In genomic region chr22:21672107-21672629, GRCh38 we compare ENCODE assay signal across 1 cellular context.
TF ChIP-seq lines count a peak whose summit lies in the region.

No MANE protein-coding gene starts in this region.

TF ChIP-seq in K562, 482 proteins besides CTCF, POLR2A, EP300 and RAD21 (continued from another document):
- TF ChIP-seq YY1 (IDR thresholded peaks at IDR 0.05; ENCODE audit: borderline replicate concordance in 1 of 3, control insufficient read depth in 1 of 3, extremely low read depth in 1 of 3, insufficient read depth in 3 of 3, insufficient read length in 1 of 3, insufficient replicate concordance in 2 of 3, low read depth in 1 of 3, low read length in 2 of 3) (no peak), GTF2E2 (tag; IDR thresholded peaks at IDR 0.05) (no peak), CBX8 (IDR thresholded peaks at IDR 0.05; ENCODE audit: borderline replicate concordance, extremely low read depth, low read depth, low read length, poor library complexity, severe bottlenecking) (no peak), SMAD1 (IDR thresholded peaks at IDR 0.05; ENCODE audit: low read depth, low read length, partially characterized antibody) (no peak), BACH1 (tag; IDR thresholded peaks at IDR 0.05) (no peak), CBX2 (IDR thresholded peaks at IDR 0.05; ENCODE audit: insufficient read depth, low read length, poor library complexity, severe bottlenecking) (no peak), SMARCC2 (IDR thresholded peaks at IDR 0.05; ENCODE audit: low read depth) (no peak), U2AF2 (optimal IDR thresholded peaks at IDR 0.05; ENCODE audit: low read depth, low read length) (no peak), KDM4B (IDR thresholded peaks at IDR 0.05; ENCODE audit: borderline replicate concordance in 2 of 2, low read depth in 1 of 2) (no peak), ZNF830 (CRISPR knock-in tag; IDR thresholded peaks at IDR 0.05) (no peak), BRF1 (IDR thresholded peaks at IDR 0.05; ENCODE audit: borderline replicate concordance, extremely low read depth, insufficient read length) (no peak), BHLHE40 (IDR thresholded peaks at IDR 0.05; ENCODE audit: low read length) (0 out of 2 replicates have a peak, but pooled peaks have one; percentile 14), ZBTB26 (CRISPR knock-in tag; IDR thresholded peaks at IDR 0.05) (no peak), RERE (CRISPR knock-in tag; IDR thresholded peaks at IDR 0.05; ENCODE audit: borderline replicate concordance) (no peak), GTF2F1 (IDR thresholded peaks at IDR 0.05; ENCODE audit: low read depth, low read length) (no peak), STAT6 (CRISPR knock-in tag; IDR thresholded peaks at IDR 0.05) (no peak), KLF6 (CRISPR knock-in tag; IDR thresholded peaks at IDR 0.05; ENCODE audit: borderline replicate concordance) (no peak), ILK (tag; IDR thresholded peaks at IDR 0.05; ENCODE audit: borderline replicate concordance, low read depth) (no peak), E2F3 (CRISPR knock-in tag; IDR thresholded peaks at IDR 0.05) (no peak), DACH1 (IDR thresholded peaks at IDR 0.05; ENCODE audit: partially characterized antibody) (no peak), NFYB (IDR thresholded peaks at IDR 0.05; ENCODE audit: extremely low read depth, insufficient read length) (no peak)
